ENCODE assay signal across 1 cellular context in genomic region chr12:50764116-50764860, GRCh38.
TF ChIP-seq lines count a peak whose summit lies in the region.

No MANE protein-coding gene starts in this region.

TF ChIP-seq in HepG2, 621 proteins besides CTCF, POLR2A, EP300 and RAD21 (continued from another document and continues in another):
- TF ChIP-seq ZNF512B (CRISPR knock-in tag; IDR thresholded peaks at IDR 0.05; ENCODE audit: borderline replicate concordance): no peak
- TF ChIP-seq SAP130 (CRISPR knock-in tag; IDR thresholded peaks at IDR 0.05; ENCODE audit: low read depth): peak; percentile 61; the same call in 1 of the 2 replicates
- TF ChIP-seq TCF7L2 (IDR thresholded peaks at IDR 0.05; ENCODE audit: low read depth, low read length): no peak
- no peak for TF ChIP-seq ZNF816 (CRISPR knock-in tag; IDR thresholded peaks at IDR 0.05; ENCODE audit: borderline replicate concordance)
- no peak for TF ChIP-seq KDM1A (CRISPR knock-in tag; IDR thresholded peaks at IDR 0.05)
- no peak for TF ChIP-seq HMG20A (CRISPR knock-in tag; IDR thresholded peaks at IDR 0.05; ENCODE audit: borderline replicate concordance)
- TF ChIP-seq FOSL1 (CRISPR knock-in tag; IDR thresholded peaks at IDR 0.05; ENCODE audit: borderline replicate concordance): 0 out of 2 replicates have a peak, but pooled peaks have one; percentile 20
- no peak for TF ChIP-seq CEBPG (CRISPR knock-in tag; IDR thresholded peaks at IDR 0.05)
- peak; percentile 34 for TF ChIP-seq YY1 (IDR thresholded peaks at IDR 0.05; ENCODE audit: insufficient read depth, insufficient replicate concordance, low read depth, low read length)
- no peak for TF ChIP-seq ZSCAN9 (CRISPR knock-in tag; IDR thresholded peaks at IDR 0.05; ENCODE audit: borderline replicate concordance)
- TF ChIP-seq, protein P1, sequence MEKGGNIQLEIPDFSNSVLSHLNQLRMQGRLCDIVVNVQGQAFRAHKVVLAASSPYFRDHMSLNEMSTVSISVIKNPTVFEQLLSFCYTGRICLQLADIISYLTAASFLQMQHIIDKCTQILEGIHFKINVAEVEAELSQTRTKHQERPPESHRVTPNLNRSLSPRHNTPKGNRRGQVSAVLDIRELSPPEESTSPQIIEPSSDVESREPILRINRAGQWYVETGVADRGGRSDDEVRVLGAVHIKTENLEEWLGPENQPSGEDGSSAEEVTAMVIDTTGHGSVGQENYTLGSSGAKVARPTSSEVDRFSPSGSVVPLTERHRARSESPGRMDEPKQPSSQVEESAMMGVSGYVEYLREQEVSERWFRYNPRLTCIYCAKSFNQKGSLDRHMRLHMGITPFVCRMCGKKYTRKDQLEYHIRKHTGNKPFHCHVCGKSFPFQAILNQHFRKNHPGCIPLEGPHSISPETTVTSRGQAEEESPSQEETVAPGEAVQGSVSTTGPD (CRISPR knock-in tag; IDR thresholded peaks at IDR 0.05): no peak
- TF ChIP-seq KLF12 (CRISPR knock-in tag; IDR thresholded peaks at IDR 0.05; ENCODE audit: borderline replicate concordance): 0 out of 2 replicates have a peak, but pooled peaks have one; percentile 41
- TF ChIP-seq ZNF737 (CRISPR knock-in tag; IDR thresholded peaks at IDR 0.05; ENCODE audit: borderline replicate concordance): no peak
- TF ChIP-seq ZNF556 (CRISPR knock-in tag; IDR thresholded peaks at IDR 0.05; ENCODE audit: borderline replicate concordance): no peak; the same call in 1 of the 2 replicates
- no peak for TF ChIP-seq SNRNP70 (IDR thresholded peaks at IDR 0.05; ENCODE audit: low read depth, low read length)
- TF ChIP-seq, protein P2, sequence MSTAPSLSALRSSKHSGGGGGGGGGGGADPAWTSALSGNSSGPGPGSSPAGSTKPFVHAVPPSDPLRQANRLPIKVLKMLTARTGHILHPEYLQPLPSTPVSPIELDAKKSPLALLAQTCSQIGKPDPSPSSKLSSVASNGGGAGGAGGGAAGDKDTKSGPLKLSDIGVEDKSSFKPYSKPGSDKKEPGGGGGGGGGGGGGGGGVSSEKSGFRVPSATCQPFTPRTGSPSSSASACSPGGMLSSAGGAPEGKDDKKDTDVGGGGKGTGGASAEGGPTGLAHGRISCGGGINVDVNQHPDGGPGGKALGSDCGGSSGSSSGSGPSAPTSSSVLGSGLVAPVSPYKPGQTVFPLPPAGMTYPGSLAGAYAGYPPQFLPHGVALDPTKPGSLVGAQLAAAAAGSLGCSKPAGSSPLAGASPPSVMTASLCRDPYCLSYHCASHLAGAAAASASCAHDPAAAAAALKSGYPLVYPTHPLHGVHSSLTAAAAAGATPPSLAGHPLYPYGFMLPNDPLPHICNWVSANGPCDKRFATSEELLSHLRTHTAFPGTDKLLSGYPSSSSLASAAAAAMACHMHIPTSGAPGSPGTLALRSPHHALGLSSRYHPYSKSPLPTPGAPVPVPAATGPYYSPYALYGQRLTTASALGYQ (CRISPR knock-in tag; IDR thresholded peaks at IDR 0.05): peak; percentile 58; the same call in 1 of the 2 replicates
- TF ChIP-seq ARNT (IDR thresholded peaks at IDR 0.05): no peak
- TF ChIP-seq, protein P3, sequence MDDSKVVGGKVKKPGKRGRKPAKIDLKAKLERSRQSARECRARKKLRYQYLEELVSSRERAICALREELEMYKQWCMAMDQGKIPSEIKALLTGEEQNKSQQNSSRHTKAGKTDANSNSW (CRISPR knock-in tag; IDR thresholded peaks at IDR 0.05; ENCODE audit: borderline replicate concordance): no peak
- TF ChIP-seq HIVEP1 (CRISPR knock-in tag; IDR thresholded peaks at IDR 0.05): no peak
- no peak for TF ChIP-seq FUBP1 (CRISPR knock-in tag; IDR thresholded peaks at IDR 0.05; ENCODE audit: borderline replicate concordance)
- no peak for TF ChIP-seq ZNF629 (CRISPR knock-in tag; conservative IDR thresholded peaks at IDR 0.05)
- TF ChIP-seq PCBP2 (optimal IDR thresholded peaks at IDR 0.05; ENCODE audit: low read depth, low read length, poor library complexity, severe bottlenecking): no peak
- TF ChIP-seq STAG1 (CRISPR knock-in tag; IDR thresholded peaks at IDR 0.05): no peak
- TF ChIP-seq ZNF75D (CRISPR knock-in tag; IDR thresholded peaks at IDR 0.05; ENCODE audit: borderline replicate concordance): no peak
- no peak for TF ChIP-seq PHF20 (CRISPR knock-in tag; IDR thresholded peaks at IDR 0.05)
- no peak for TF ChIP-seq MTA1 (CRISPR knock-in tag; IDR thresholded peaks at IDR 0.05; ENCODE audit: borderline replicate concordance)
- peak; percentile 53; the same call in 1 of the 2 replicates for TF ChIP-seq CCDC6 (CRISPR knock-in tag; IDR thresholded peaks at IDR 0.05)
- no peak for TF ChIP-seq FOSL2 (CRISPR knock-in tag; IDR thresholded peaks at IDR 0.05)
- TF ChIP-seq, protein P4, sequence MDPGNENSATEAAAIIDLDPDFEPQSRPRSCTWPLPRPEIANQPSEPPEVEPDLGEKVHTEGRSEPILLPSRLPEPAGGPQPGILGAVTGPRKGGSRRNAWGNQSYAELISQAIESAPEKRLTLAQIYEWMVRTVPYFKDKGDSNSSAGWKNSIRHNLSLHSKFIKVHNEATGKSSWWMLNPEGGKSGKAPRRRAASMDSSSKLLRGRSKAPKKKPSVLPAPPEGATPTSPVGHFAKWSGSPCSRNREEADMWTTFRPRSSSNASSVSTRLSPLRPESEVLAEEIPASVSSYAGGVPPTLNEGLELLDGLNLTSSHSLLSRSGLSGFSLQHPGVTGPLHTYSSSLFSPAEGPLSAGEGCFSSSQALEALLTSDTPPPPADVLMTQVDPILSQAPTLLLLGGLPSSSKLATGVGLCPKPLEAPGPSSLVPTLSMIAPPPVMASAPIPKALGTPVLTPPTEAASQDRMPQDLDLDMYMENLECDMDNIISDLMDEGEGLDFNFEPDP (CRISPR knock-in tag; conservative IDR thresholded peaks at IDR 0.05): no peak
- TF ChIP-seq FOXA3 (CRISPR knock-in tag; IDR thresholded peaks at IDR 0.05): no peak
- no peak for TF ChIP-seq BATF2 (CRISPR knock-in tag; IDR thresholded peaks at IDR 0.05)
- no peak for TF ChIP-seq FOXO1 (CRISPR knock-in tag; IDR thresholded peaks at IDR 0.05)
- TF ChIP-seq ZNF234 (CRISPR knock-in tag; conservative IDR thresholded peaks at IDR 0.05): no peak
- TF ChIP-seq ZBTB20 (CRISPR knock-in tag; IDR thresholded peaks at IDR 0.05; ENCODE audit: borderline replicate concordance, low read depth): peak; percentile 17; the same call in 1 of the 2 replicates
- no peak for TF ChIP-seq RAD51 (IDR thresholded peaks at IDR 0.05; ENCODE audit: borderline replicate concordance)
- TF ChIP-seq, protein P5, sequence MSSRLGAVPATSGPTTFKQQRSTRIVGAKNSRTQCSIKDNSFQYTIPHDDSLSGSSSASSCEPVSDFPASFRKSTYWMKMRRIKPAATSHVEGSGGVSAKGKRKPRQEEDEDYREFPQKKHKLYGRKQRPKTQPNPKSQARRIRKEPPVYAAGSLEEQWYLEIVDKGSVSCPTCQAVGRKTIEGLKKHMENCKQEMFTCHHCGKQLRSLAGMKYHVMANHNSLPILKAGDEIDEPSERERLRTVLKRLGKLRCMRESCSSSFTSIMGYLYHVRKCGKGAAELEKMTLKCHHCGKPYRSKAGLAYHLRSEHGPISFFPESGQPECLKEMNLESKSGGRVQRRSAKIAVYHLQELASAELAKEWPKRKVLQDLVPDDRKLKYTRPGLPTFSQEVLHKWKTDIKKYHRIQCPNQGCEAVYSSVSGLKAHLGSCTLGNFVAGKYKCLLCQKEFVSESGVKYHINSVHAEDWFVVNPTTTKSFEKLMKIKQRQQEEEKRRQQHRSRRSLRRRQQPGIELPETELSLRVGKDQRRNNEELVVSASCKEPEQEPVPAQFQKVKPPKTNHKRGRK (CRISPR knock-in tag; IDR thresholded peaks at IDR 0.05): no peak
- TF ChIP-seq ZNF747 (CRISPR knock-in tag; IDR thresholded peaks at IDR 0.05; ENCODE audit: borderline replicate concordance): no peak
- TF ChIP-seq, protein P6, sequence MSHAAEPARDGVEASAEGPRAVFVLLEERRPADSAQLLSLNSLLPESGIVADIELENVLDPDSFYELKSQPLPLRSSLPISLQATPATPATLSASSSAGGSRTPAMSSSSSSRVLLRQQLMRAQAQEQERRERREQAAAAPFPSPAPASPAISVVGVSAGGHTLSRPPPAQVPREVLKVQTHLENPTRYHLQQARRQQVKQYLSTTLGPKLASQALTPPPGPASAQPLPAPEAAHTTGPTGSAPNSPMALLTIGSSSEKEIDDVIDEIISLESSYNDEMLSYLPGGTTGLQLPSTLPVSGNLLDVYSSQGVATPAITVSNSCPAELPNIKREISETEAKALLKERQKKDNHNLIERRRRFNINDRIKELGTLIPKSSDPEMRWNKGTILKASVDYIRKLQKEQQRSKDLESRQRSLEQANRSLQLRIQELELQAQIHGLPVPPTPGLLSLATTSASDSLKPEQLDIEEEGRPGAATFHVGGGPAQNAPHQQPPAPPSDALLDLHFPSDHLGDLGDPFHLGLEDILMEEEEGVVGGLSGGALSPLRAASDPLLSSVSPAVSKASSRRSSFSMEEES (CRISPR knock-in tag; IDR thresholded peaks at IDR 0.05): no peak
- TF ChIP-seq POLR2G (IDR thresholded peaks at IDR 0.05; ENCODE audit: low read depth, low read length): peak; percentile 55; the same call in 1 of the 2 replicates
- TF ChIP-seq ATF2 (CRISPR knock-in tag; IDR thresholded peaks at IDR 0.05): 0 out of 2 replicates have a peak, but pooled peaks have one; percentile 22
- TF ChIP-seq U2AF2 (IDR thresholded peaks at IDR 0.05; ENCODE audit: low read depth, low read length): no peak
- TF ChIP-seq ZNF569 (CRISPR knock-in tag; IDR thresholded peaks at IDR 0.05; ENCODE audit: borderline replicate concordance): no peak
- TF ChIP-seq MBNL3 (CRISPR knock-in tag; conservative IDR thresholded peaks at IDR 0.05): no peak
- TF ChIP-seq ZNF143 (CRISPR knock-in tag; IDR thresholded peaks at IDR 0.05): no peak
- no peak for TF ChIP-seq DNMT1 (CRISPR knock-in tag; IDR thresholded peaks at IDR 0.05)
- no peak for TF ChIP-seq CREB1 (IDR thresholded peaks at IDR 0.05)
- no peak for TF ChIP-seq CREB1 (CRISPR knock-in tag; IDR thresholded peaks at IDR 0.05)
- no peak for TF ChIP-seq ZFAT (CRISPR knock-in tag; conservative IDR thresholded peaks at IDR 0.05)
- TF ChIP-seq, protein P7, sequence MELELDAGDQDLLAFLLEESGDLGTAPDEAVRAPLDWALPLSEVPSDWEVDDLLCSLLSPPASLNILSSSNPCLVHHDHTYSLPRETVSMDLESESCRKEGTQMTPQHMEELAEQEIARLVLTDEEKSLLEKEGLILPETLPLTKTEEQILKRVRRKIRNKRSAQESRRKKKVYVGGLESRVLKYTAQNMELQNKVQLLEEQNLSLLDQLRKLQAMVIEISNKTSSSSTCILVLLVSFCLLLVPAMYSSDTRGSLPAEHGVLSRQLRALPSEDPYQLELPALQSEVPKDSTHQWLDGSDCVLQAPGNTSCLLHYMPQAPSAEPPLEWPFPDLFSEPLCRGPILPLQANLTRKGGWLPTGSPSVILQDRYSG (CRISPR knock-in tag; IDR thresholded peaks at IDR 0.05): 0 out of 2 replicates have a peak, but pooled peaks have one; percentile 38
- no peak for TF ChIP-seq RARG (CRISPR knock-in tag; IDR thresholded peaks at IDR 0.05; ENCODE audit: low read depth)
- TF ChIP-seq ZC3H4 (CRISPR knock-in tag; IDR thresholded peaks at IDR 0.05; ENCODE audit: borderline replicate concordance): no peak; the same call in 1 of the 2 replicates
- TF ChIP-seq RNF2 (conservative IDR thresholded peaks at IDR 0.05; ENCODE audit: low read depth): no peak
- TF ChIP-seq NAIF1 (CRISPR knock-in tag; IDR thresholded peaks at IDR 0.05; ENCODE audit: borderline replicate concordance): no peak
- TF ChIP-seq HMGA1 (CRISPR knock-in tag; conservative IDR thresholded peaks at IDR 0.05): no peak
- TF ChIP-seq ARHGAP35 (CRISPR knock-in tag; IDR thresholded peaks at IDR 0.05; ENCODE audit: borderline replicate concordance): no peak
- TF ChIP-seq ZNF136 (CRISPR knock-in tag; IDR thresholded peaks at IDR 0.05; ENCODE audit: low read depth): no peak
